Comparison of ENCODE assay signal across 1 cellular context in the genomic region with DNA sequence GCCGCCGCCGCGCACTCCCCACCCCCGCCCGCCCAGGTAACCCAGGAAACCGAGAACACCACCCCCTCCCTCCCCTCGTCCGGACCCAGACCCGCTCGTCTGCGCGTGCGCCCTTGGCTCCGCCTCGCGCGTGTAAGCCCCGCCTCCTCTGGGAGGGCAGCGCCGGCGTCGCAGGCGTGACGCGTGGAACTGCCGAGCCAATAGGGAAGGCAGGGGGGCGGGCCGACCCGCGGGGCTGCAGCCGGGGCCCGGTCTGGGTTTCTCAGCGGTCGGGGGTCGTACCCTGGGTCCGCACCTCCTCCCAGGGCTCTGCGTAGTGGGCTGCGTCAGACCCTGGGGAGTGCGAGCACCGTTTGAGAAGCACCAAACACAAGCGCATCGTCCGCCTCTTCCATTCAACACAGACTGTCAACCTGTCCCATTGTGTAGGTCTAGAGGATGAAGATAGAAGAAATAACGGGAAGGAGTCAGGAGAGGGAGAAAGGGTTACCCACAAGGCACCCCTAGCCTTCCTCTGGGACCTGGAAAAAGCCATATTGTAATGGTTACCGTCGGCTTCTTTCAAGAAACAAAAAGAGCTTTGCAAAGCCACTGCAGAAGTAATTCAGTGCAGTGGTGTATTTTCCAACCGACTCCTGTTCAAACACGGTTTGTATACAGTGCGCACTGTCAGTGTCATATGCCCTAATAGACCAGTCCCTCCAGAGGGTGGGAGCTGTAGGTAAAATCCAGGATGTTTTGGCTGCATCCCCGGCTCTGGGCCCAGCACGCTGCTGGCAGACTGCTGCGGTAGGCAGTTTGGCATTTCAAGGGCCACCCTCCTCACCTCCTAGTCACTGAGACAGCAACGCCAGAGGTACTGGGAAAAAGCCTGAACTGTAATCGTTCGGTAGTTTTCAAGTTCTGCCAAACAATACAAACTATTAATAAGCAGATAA.
TF ChIP-seq lines count a peak whose summit lies in the region.

No MANE protein-coding gene starts in this region.

TF ChIP-seq in HepG2, 621 proteins besides CTCF, POLR2A, EP300 and RAD21 (continued from another document and continues in another):
- TF ChIP-seq ZNF350 (CRISPR knock-in tag; IDR thresholded peaks at IDR 0.05; ENCODE audit: borderline replicate concordance, low read depth) (0 out of 2 replicates have a peak, but pooled peaks have one; percentile 45), KDM5A (IDR thresholded peaks at IDR 0.05; ENCODE audit: borderline replicate concordance, low read length) (peak; percentile 64; the same call in 1 of the 2 replicates), ZNF431 (CRISPR knock-in tag; IDR thresholded peaks at IDR 0.05; ENCODE audit: borderline replicate concordance, low read depth) (no peak), FOSL2 (CRISPR knock-in tag; IDR thresholded peaks at IDR 0.05) (0 out of 2 replicates have a peak, but pooled peaks have one; percentile 4), PAX8 (CRISPR knock-in tag; IDR thresholded peaks at IDR 0.05; ENCODE audit: borderline replicate concordance) (0 out of 2 replicates have a peak, but pooled peaks have one; percentile 73), ZMYM4 (CRISPR knock-in tag; IDR thresholded peaks at IDR 0.05) (peak; percentile 68), FOXA3 (CRISPR knock-in tag; IDR thresholded peaks at IDR 0.05) (peak; percentile 18; the same call in 1 of the 2 replicates), POLR2AphosphoS5 (IDR thresholded peaks at IDR 0.05; ENCODE audit: low read depth, low read length) (peak; percentile 74), TP53 (CRISPR knock-in tag; conservative IDR thresholded peaks at IDR 0.05) (no peak), ZNF841 (CRISPR knock-in tag; IDR thresholded peaks at IDR 0.05; ENCODE audit: borderline replicate concordance) (no peak), HDAC6 (IDR thresholded peaks at IDR 0.05; ENCODE audit: low read depth, low read length) (no peak), ZFP36L1 (CRISPR knock-in tag; IDR thresholded peaks at IDR 0.05) (no peak), ZNF382 (CRISPR knock-in tag; IDR thresholded peaks at IDR 0.05; ENCODE audit: borderline replicate concordance) (no peak), EEA1 (CRISPR knock-in tag; IDR thresholded peaks at IDR 0.05; ENCODE audit: borderline replicate concordance) (0 out of 2 replicates have a peak, but pooled peaks have one; percentile 82), ZFY (CRISPR knock-in tag; IDR thresholded peaks at IDR 0.05) (peak; percentile 86), ZBTB7A (CRISPR knock-in tag; IDR thresholded peaks at IDR 0.05) (peak; percentile 81; the same call in 1 of the 2 replicates), MIER3 (CRISPR knock-in tag; IDR thresholded peaks at IDR 0.05; ENCODE audit: borderline replicate concordance) (peak; percentile 29; the same call in 1 of the 2 replicates), TGIF2 (CRISPR knock-in tag; IDR thresholded peaks at IDR 0.05) (0 out of 2 replicates have a peak, but pooled peaks have one; percentile 24), ZNF343 (CRISPR knock-in tag; IDR thresholded peaks at IDR 0.05) (0 out of 2 replicates have a peak, but pooled peaks have one; percentile 52), CAMTA2 (CRISPR knock-in tag; IDR thresholded peaks at IDR 0.05; ENCODE audit: borderline replicate concordance) (no peak; the same call in 1 of the 2 replicates), GABPB1 (CRISPR knock-in tag; IDR thresholded peaks at IDR 0.05) (peak; percentile 74), ZKSCAN5 (CRISPR knock-in tag; IDR thresholded peaks at IDR 0.05) (no peak), REL (CRISPR knock-in tag; conservative IDR thresholded peaks at IDR 0.05) (no peak), HCFC1 (IDR thresholded peaks at IDR 0.05; ENCODE audit: low read depth, low read length) (0 out of 2 replicates have a peak, but pooled peaks have one; percentile 37), YEATS2 (CRISPR knock-in tag; IDR thresholded peaks at IDR 0.05; ENCODE audit: borderline replicate concordance) (peak; percentile 36; the same call in 1 of the 2 replicates), SP1 (IDR thresholded peaks at IDR 0.05) (no peak), SP1 (CRISPR knock-in tag; IDR thresholded peaks at IDR 0.05) (peak; percentile 98), ZNF563 (CRISPR knock-in tag; IDR thresholded peaks at IDR 0.05) (0 out of 2 replicates have a peak, but pooled peaks have one; percentile 63), ISX (CRISPR knock-in tag; conservative IDR thresholded peaks at IDR 0.05) (no peak)
- TF ChIP-seq, protein P1, sequence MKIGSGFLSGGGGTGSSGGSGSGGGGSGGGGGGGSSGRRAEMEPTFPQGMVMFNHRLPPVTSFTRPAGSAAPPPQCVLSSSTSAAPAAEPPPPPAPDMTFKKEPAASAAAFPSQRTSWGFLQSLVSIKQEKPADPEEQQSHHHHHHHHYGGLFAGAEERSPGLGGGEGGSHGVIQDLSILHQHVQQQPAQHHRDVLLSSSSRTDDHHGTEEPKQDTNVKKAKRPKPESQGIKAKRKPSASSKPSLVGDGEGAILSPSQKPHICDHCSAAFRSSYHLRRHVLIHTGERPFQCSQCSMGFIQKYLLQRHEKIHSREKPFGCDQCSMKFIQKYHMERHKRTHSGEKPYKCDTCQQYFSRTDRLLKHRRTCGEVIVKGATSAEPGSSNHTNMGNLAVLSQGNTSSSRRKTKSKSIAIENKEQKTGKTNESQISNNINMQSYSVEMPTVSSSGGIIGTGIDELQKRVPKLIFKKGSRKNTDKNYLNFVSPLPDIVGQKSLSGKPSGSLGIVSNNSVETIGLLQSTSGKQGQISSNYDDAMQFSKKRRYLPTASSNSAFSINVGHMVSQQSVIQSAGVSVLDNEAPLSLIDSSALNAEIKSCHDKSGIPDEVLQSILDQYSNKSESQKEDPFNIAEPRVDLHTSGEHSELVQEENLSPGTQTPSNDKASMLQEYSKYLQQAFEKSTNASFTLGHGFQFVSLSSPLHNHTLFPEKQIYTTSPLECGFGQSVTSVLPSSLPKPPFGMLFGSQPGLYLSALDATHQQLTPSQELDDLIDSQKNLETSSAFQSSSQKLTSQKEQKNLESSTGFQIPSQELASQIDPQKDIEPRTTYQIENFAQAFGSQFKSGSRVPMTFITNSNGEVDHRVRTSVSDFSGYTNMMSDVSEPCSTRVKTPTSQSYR (CRISPR knock-in tag; IDR thresholded peaks at IDR 0.05; ENCODE audit: borderline replicate concordance): no peak
- TF ChIP-seq, protein P2, sequence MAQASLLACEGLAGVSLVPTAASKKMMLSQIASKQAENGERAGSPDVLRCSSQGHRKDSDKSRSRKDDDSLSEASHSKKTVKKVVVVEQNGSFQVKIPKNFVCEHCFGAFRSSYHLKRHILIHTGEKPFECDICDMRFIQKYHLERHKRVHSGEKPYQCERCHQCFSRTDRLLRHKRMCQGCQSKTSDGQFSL (CRISPR knock-in tag; IDR thresholded peaks at IDR 0.05): 0 out of 2 replicates have a peak, but pooled peaks have one; percentile 6
- TF ChIP-seq, protein P3, sequence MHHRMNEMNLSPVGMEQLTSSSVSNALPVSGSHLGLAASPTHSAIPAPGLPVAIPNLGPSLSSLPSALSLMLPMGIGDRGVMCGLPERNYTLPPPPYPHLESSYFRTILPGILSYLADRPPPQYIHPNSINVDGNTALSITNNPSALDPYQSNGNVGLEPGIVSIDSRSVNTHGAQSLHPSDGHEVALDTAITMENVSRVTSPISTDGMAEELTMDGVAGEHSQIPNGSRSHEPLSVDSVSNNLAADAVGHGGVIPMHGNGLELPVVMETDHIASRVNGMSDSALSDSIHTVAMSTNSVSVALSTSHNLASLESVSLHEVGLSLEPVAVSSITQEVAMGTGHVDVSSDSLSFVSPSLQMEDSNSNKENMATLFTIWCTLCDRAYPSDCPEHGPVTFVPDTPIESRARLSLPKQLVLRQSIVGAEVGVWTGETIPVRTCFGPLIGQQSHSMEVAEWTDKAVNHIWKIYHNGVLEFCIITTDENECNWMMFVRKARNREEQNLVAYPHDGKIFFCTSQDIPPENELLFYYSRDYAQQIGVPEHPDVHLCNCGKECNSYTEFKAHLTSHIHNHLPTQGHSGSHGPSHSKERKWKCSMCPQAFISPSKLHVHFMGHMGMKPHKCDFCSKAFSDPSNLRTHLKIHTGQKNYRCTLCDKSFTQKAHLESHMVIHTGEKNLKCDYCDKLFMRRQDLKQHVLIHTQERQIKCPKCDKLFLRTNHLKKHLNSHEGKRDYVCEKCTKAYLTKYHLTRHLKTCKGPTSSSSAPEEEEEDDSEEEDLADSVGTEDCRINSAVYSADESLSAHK (CRISPR knock-in tag; IDR thresholded peaks at IDR 0.05; ENCODE audit: borderline replicate concordance): no peak
- TF ChIP-seq, protein P4, sequence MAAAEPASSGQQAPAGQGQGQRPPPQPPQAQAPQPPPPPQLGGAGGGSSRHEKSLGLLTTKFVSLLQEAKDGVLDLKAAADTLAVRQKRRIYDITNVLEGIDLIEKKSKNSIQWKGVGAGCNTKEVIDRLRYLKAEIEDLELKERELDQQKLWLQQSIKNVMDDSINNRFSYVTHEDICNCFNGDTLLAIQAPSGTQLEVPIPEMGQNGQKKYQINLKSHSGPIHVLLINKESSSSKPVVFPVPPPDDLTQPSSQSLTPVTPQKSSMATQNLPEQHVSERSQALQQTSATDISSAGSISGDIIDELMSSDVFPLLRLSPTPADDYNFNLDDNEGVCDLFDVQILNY (CRISPR knock-in tag; conservative IDR thresholded peaks at IDR 0.05): no peak
- TF ChIP-seq, protein P5, sequence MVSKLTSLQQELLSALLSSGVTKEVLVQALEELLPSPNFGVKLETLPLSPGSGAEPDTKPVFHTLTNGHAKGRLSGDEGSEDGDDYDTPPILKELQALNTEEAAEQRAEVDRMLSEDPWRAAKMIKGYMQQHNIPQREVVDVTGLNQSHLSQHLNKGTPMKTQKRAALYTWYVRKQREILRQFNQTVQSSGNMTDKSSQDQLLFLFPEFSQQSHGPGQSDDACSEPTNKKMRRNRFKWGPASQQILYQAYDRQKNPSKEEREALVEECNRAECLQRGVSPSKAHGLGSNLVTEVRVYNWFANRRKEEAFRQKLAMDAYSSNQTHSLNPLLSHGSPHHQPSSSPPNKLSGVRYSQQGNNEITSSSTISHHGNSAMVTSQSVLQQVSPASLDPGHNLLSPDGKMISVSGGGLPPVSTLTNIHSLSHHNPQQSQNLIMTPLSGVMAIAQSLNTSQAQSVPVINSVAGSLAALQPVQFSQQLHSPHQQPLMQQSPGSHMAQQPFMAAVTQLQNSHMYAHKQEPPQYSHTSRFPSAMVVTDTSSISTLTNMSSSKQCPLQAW (CRISPR knock-in tag; IDR thresholded peaks at IDR 0.05): no peak
- TF ChIP-seq, protein P6, sequence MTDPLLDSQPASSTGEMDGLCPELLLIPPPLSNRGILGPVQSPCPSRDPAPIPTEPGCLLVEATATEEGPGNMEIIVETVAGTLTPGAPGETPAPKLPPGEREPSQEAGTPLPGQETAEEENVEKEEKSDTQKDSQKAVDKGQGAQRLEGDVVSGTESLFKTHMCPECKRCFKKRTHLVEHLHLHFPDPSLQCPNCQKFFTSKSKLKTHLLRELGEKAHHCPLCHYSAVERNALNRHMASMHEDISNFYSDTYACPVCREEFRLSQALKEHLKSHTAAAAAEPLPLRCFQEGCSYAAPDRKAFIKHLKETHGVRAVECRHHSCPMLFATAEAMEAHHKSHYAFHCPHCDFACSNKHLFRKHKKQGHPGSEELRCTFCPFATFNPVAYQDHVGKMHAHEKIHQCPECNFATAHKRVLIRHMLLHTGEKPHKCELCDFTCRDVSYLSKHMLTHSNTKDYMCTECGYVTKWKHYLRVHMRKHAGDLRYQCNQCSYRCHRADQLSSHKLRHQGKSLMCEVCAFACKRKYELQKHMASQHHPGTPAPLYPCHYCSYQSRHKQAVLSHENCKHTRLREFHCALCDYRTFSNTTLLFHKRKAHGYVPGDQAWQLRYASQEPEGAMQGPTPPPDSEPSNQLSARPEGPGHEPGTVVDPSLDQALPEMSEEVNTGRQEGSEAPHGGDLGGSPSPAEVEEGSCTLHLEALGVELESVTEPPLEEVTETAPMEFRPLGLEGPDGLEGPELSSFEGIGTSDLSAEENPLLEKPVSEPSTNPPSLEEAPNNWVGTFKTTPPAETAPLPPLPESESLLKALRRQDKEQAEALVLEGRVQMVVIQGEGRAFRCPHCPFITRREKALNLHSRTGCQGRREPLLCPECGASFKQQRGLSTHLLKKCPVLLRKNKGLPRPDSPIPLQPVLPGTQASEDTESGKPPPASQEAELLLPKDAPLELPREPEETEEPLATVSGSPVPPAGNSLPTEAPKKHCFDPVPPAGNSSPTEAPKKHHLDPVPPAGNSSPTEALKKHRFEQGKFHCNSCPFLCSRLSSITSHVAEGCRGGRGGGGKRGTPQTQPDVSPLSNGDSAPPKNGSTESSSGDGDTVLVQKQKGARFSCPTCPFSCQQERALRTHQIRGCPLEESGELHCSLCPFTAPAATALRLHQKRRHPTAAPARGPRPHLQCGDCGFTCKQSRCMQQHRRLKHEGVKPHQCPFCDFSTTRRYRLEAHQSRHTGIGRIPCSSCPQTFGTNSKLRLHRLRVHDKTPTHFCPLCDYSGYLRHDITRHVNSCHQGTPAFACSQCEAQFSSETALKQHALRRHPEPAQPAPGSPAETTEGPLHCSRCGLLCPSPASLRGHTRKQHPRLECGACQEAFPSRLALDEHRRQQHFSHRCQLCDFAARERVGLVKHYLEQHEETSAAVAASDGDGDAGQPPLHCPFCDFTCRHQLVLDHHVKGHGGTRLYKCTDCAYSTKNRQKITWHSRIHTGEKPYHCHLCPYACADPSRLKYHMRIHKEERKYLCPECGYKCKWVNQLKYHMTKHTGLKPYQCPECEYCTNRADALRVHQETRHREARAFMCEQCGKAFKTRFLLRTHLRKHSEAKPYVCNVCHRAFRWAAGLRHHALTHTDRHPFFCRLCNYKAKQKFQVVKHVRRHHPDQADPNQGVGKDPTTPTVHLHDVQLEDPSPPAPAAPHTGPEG (CRISPR knock-in tag; IDR thresholded peaks at IDR 0.05): no peak
- TF ChIP-seq, protein P7, sequence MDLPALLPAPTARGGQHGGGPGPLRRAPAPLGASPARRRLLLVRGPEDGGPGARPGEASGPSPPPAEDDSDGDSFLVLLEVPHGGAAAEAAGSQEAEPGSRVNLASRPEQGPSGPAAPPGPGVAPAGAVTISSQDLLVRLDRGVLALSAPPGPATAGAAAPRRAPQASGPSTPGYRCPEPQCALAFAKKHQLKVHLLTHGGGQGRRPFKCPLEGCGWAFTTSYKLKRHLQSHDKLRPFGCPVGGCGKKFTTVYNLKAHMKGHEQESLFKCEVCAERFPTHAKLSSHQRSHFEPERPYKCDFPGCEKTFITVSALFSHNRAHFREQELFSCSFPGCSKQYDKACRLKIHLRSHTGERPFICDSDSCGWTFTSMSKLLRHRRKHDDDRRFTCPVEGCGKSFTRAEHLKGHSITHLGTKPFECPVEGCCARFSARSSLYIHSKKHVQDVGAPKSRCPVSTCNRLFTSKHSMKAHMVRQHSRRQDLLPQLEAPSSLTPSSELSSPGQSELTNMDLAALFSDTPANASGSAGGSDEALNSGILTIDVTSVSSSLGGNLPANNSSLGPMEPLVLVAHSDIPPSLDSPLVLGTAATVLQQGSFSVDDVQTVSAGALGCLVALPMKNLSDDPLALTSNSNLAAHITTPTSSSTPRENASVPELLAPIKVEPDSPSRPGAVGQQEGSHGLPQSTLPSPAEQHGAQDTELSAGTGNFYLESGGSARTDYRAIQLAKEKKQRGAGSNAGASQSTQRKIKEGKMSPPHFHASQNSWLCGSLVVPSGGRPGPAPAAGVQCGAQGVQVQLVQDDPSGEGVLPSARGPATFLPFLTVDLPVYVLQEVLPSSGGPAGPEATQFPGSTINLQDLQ (CRISPR knock-in tag; IDR thresholded peaks at IDR 0.05): no peak
- TF ChIP-seq, protein P8, sequence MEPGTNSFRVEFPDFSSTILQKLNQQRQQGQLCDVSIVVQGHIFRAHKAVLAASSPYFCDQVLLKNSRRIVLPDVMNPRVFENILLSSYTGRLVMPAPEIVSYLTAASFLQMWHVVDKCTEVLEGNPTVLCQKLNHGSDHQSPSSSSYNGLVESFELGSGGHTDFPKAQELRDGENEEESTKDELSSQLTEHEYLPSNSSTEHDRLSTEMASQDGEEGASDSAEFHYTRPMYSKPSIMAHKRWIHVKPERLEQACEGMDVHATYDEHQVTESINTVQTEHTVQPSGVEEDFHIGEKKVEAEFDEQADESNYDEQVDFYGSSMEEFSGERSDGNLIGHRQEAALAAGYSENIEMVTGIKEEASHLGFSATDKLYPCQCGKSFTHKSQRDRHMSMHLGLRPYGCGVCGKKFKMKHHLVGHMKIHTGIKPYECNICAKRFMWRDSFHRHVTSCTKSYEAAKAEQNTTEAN (CRISPR knock-in tag; conservative IDR thresholded peaks at IDR 0.05): peak; percentile 84
